In the genomic region with DNA sequence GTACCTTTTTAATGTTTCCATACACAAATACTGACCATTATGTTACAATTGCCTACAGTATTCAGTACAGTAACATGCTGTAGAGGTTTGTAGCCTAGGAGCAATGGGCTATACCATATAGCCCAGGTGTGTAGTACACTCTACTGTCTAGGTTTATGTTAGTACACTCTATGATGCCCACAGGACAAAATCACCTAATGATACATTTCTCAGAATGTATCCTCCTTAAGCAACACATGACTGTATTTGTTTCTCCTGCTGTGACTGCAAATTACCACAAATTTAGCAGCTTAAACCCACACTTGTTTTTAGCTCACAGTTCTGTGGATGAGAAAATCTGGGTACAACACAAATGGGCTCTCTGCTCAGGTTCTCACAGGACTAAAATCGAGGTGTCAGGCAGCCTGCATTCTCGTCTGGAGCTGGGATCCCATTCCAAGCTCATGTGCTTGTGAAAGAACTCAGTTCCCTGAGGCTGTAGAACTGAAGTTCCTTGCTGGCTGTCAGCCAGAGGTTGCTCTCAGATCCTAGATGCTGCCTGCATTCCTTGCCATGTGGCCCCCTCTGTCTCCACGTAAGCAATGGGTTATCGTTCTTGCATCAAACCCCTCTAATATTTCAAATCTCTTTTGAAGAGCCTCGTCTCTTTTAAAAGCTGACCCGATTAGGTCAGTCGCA, we compare ENCODE assay signal across 22 cellular contexts. TPM values are rescaled to one million over a fixed set of nuclear protein-coding genes. Genes with fewer than 3 reads are reported as not detected.
A peak's percentile ranks its signal among the peaks of the same experiment; 100 is the strongest.
DNase-seq lines count a peak whose midpoint lies in the region; ATAC-seq, FAIRE-seq and TF ChIP-seq lines count a peak whose summit lies in the region.
"Had no signal": no experiment of that assay in that cellular context is flagged by ENCODE, and none has a peak within 500 bp of the region (broad histone marks: within the 10 kb centered on the region; RNA-seq: fewer than 3 reads in every experiment).

No MANE protein-coding gene starts in this region.

- H3K9ac ChIP-seq in mammary epithelial cell (ENCODE audit: insufficient read depth, low read length) (no peak overlapping the region), GM12878 (ENCODE audit: control insufficient read depth, insufficient read depth, low read length) (no peak overlapping the region), mesendoderm (ENCODE audit: low read length) (no peak overlapping the region)
- H3K9ac ChIP-seq: BLaER1 treated with 17β-estradiol and CSF1 and Interleukin-3, amounts not matched to agents 10 nM and 100 nM had no signal

- POLR2A ChIA-PET in GM12878 (lab: Charles Lee) = no interaction called here

- H3K4me2 ChIP-seq in mammary epithelial cell (ENCODE audit: insufficient read depth, low read depth, low read length) (no peak overlapping the region), GM12878 (ENCODE audit: control insufficient read depth, insufficient read depth) (no peak overlapping the region), mesendoderm (ENCODE audit: low read length) (no peak overlapping the region)
- H3K4me2 ChIP-seq: A549; BLaER1 treated with 17β-estradiol and CSF1 and Interleukin-3, amounts not matched to agents 10 nM and 100 nM had no signal

- peak; percentile 25 to 79 for DNase-seq in T47D (ENCODE audit: low read depth in 1 of 2, low spot score in 1 of 2)
- no peak for DNase-seq in mammary epithelial cell
- DNase-seq in GM12878 (ENCODE audit: low read depth, low spot score) = no peak
- peak; percentile 51 for DNase-seq in mesendoderm
- no peak for DNase-seq in stimulated activated CD4-positive, alpha-beta T cell treated with anti-CD3 and anti-CD28 coated beads, Interleukin-2, amount 100 ng/mL, for 24 hours
- DNase-seq: CD8-positive, alpha-beta memory T cell; DMS79; GOT3; KBM-7; MV-4-11; NCI-H1694 treated with DMSO at 0.1 percent for 48 hours; NCI-H2107; NCI-H345; NCI-H524 treated with DMSO at 0.1 percent for 48 hours; PC-3; SIG-M5 had no signal

- FAIRE-seq in GM12878 (lab: Jason Lieb, UNC) = no peak
- FAIRE-seq: A549, HepG2 had no signal

- SMC1A ChIA-PET in GM12878 (lab: Charles Lee; ENCODE audit: uncharacterized antibody, unreplicated experiment) = no interaction called here

- WGBS in mammary epithelial cell (ENCODE audit: low coverage, missing lambda C conversion rate) = 88% methylated on average over 7 of the region's 7 CpGs
- WGBS in GM12878 (ENCODE audit: insufficient coverage, insufficient replicate concordance, low lambda C conversion rate, missing lambda C conversion rate) = 65% methylated on average over 7 of the region's 7 CpGs
- no CpG with 5 or more reads among the region's 7 CpGs for WGBS in mesendoderm (ENCODE audit: extremely low coverage, insufficient coverage, low lambda C conversion rate)

- intact Hi-C loops in mammary epithelial cell (cut with micrococcal nuclease) = no loop called here
- intact Hi-C loops in GM12878 (cut with micrococcal nuclease; ENCODE audit: unreplicated experiment) = no loop called here

- TF ChIP-seq CTCF in mammary epithelial cell (conservative IDR thresholded peaks at IDR 0.05 in 1 of 2, IDR thresholded peaks at IDR 0.05 in 1 of 2; ENCODE audit: extremely low read depth in 1 of 2, insufficient read depth in 1 of 2, low read depth in 1 of 2, low read length in 2 of 2) = no peak
- no peak for TF ChIP-seq CTCF in GM12878 (IDR thresholded peaks at IDR 0.05 in 2 of 3, conservative IDR thresholded peaks at IDR 0.05 in 1 of 3; ENCODE audit: control insufficient read depth in 2 of 3, extremely low read depth in 1 of 3, insufficient read depth in 1 of 3, low read depth in 3 of 3, low read length in 3 of 3)

- RAD21 ChIA-PET in GM12878 (lab: Charles Lee; ENCODE audit: unreplicated experiment) = no interaction called here

- no peak for TF ChIP-seq POLR2A in GM12878 (IDR thresholded peaks at IDR 0.05; ENCODE audit: low read depth, low read length)

- H3K9me3 ChIP-seq in mammary epithelial cell (replicated peaks; ENCODE audit: insufficient read depth, low read length) (no peaks in the 10 kb centered on the region), GM12878 (replicated peaks; ENCODE audit: control insufficient read depth, insufficient read depth, low read length) (no peaks in the 10 kb centered on the region)
- H3K9me3 ChIP-seq: A549; BLaER1 treated with 17β-estradiol and CSF1 and Interleukin-3, amounts not matched to agents 10 nM and 100 nM had no signal

- no peak overlapping the region for H4K5ac ChIP-seq in mesendoderm (ENCODE audit: low read length)

- in situ Hi-C loops in T47D (cut with HindIII; ENCODE audit: low pct_unique_long_range_greater_than_20kb, low sequenced_read_pairs) = no loop called here
- in situ Hi-C loops in mammary epithelial cell (cut with MboI; ENCODE audit: low sequenced_read_pairs in 2 of 2) = no loop called here
- in situ Hi-C loops in GM12878 (cut with MboI) = no loop called here

- no peak overlapping the region for H3K4ac ChIP-seq in mesendoderm (ENCODE audit: low read depth, low read length)

- CTCF ChIA-PET in mammary epithelial cell (lab: Charles Lee; ENCODE audit: low non-redundant PET) = no interaction called here
- CTCF ChIA-PET in GM12878 (lab: Yijun Ruan, JAX) = no interaction called here

- H3K79me1 ChIP-seq in mesendoderm (ENCODE audit: low read length) = no peaks in the 10 kb centered on the region

- TF ChIP-seq RAD21 in GM12878 (IDR thresholded peaks at IDR 0.05; ENCODE audit: insufficient read depth, low read depth, low read length) = no peak

- H2AFZ ChIP-seq in mammary epithelial cell (ENCODE audit: low read depth, low read length) (no peak overlapping the region), GM12878 (ENCODE audit: control insufficient read depth, low read depth, low read length) (no peak overlapping the region)

- no peak overlapping the region for H3K27ac ChIP-seq in mammary epithelial cell (ENCODE audit: insufficient read depth, low read depth, low read length)
- H3K27ac ChIP-seq in GM12878 (ENCODE audit: control insufficient read depth, insufficient read depth) = no peak overlapping the region
- no peak overlapping the region for H3K27ac ChIP-seq in mesendoderm (ENCODE audit: low read depth, low read length)
- H3K27ac ChIP-seq: A549; BLaER1 treated with 17β-estradiol and CSF1 and Interleukin-3, amounts not matched to agents 10 nM and 100 nM; RWPE1 had no signal

- TF ChIP-seq EP300 in GM12878 (IDR thresholded peaks at IDR 0.05; ENCODE audit: borderline replicate concordance in 1 of 2, control insufficient read depth in 1 of 2, low read depth in 2 of 2, low read length in 2 of 2) = no peak

- H3K79me2 ChIP-seq in mammary epithelial cell (ENCODE audit: insufficient read depth, low read length) (no peaks in the 10 kb centered on the region), GM12878 (ENCODE audit: control insufficient read depth, insufficient read depth, low read length) (no peaks in the 10 kb centered on the region), mesendoderm (ENCODE audit: control insufficient read depth, insufficient read depth, low read length) (no peaks in the 10 kb centered on the region)

- H4K20me1 ChIP-seq in mammary epithelial cell (ENCODE audit: insufficient read depth, low read length) = no peaks in the 10 kb centered on the region
- no peaks in the 10 kb centered on the region for H4K20me1 ChIP-seq in GM12878 (ENCODE audit: control insufficient read depth, insufficient read depth)
- H4K20me1 ChIP-seq: BLaER1 treated with 17β-estradiol and CSF1 and Interleukin-3, amounts not matched to agents 10 nM and 100 nM had no signal

- no peak overlapping the region for H3K4me3 ChIP-seq in mammary epithelial cell (replicated peaks in 1 of 3; ENCODE audit: insufficient read depth in 1 of 3, low read depth in 2 of 3, low read length in 3 of 3)
- no peak overlapping the region for H3K4me3 ChIP-seq in GM12878
- no peak overlapping the region for H3K4me3 ChIP-seq in mesendoderm (ENCODE audit: low read length)
- H3K4me3 ChIP-seq: A549; BLaER1 treated with 17β-estradiol and CSF1 and Interleukin-3, amounts not matched to agents 10 nM and 100 nM had no signal

- H2BK15ac ChIP-seq in mesendoderm (replicated peaks; ENCODE audit: low read depth) = no peak overlapping the region

- ATAC-seq in GM12878 = peak; percentile 56
- ATAC-seq in HG03354 (IDR thresholded peaks at IDR 0.05; ENCODE audit: poor library complexity, severe bottlenecking, unreplicated experiment) = no peak
- no peak for ATAC-seq in GM18858 (IDR thresholded peaks at IDR 0.05; ENCODE audit: unreplicated experiment)
- ATAC-seq: A549, HepG2, PC-3 had no signal

- no peak overlapping the region for H3K23ac ChIP-seq in mesendoderm (ENCODE audit: low read length)

- H2BK5ac ChIP-seq in mesendoderm (ENCODE audit: low read length) = no peak overlapping the region

- no peak overlapping the region for H2AK5ac ChIP-seq in mesendoderm (ENCODE audit: low read length)

- H4K8ac ChIP-seq in mesendoderm (ENCODE audit: low read depth, low read length) = no peak overlapping the region

- dilution Hi-C loops in mammary epithelial cell (cut with HindIII; ENCODE audit: low sequenced_read_pairs) = no loop called here

- H3K27me3 ChIP-seq in mammary epithelial cell (ENCODE audit: insufficient read depth, low read length) (no peaks in the 10 kb centered on the region), GM12878 (replicated peaks in 1 of 2; ENCODE audit: control insufficient read depth in 2 of 2, insufficient read depth in 2 of 2, low read length in 1 of 2) (no peaks in the 10 kb centered on the region), mesendoderm (ENCODE audit: insufficient read depth, low read length, poor library complexity) (no peaks in the 10 kb centered on the region)
- H3K27me3 ChIP-seq: BLaER1 treated with 17β-estradiol and CSF1 and Interleukin-3, amounts not matched to agents 10 nM and 100 nM had no signal

- H3K18ac ChIP-seq in mesendoderm (ENCODE audit: low read length) = no peak overlapping the region

- no peaks in the 10 kb centered on the region for H3K36me3 ChIP-seq in mammary epithelial cell (ENCODE audit: insufficient read depth, low read length)
- H3K36me3 ChIP-seq in GM12878 (ENCODE audit: control insufficient read depth in 2 of 2, insufficient read depth in 2 of 2, low read length in 1 of 2) = no peaks in the 10 kb centered on the region
- no peaks in the 10 kb centered on the region for H3K36me3 ChIP-seq in mesendoderm (ENCODE audit: control insufficient read depth, insufficient read depth, low read length)
- H3K36me3 ChIP-seq: BLaER1 treated with 17β-estradiol and CSF1 and Interleukin-3, amounts not matched to agents 10 nM and 100 nM had no signal

- no TSS peak for BruUV-seq in mammary epithelial cell (replicated peaks; lab: Mats Ljungman, UMichigan)
- no TSS peak for BruUV-seq in GM12878 (replicated peaks; lab: Mats Ljungman, UMichigan)

- H3K56ac ChIP-seq in mesendoderm (ENCODE audit: low read length) = peak overlapping the region; percentile 8

- H3K4me1 ChIP-seq in mammary epithelial cell (ENCODE audit: insufficient read depth, low read length) (peaks cover 9% of the 10 kb centered on the region), GM12878 (ENCODE audit: control insufficient read depth, insufficient read depth, low read length) (no peaks in the 10 kb centered on the region), mesendoderm (ENCODE audit: control insufficient read depth, low read depth, low read length) (peaks cover 3% of the 10 kb centered on the region)
- H3K4me1 ChIP-seq: A549 had no signal

- no peak overlapping the region for H2BK120ac ChIP-seq in mesendoderm (ENCODE audit: low read depth, low read length)

RNA-seq across cellular contexts. Expression of gene PIK3R1, which starts 38.6 kb away (rescaled TPM):
- total RNA-seq in mammary epithelial cell (100 to 1,000 TPM in 1 of 2 donors, 10 to 100 TPM in 1; 74.3 to 195 TPM), GM12878 (2014; rRNA removed) (28.0 and 33.3 TPM in 2 replicates), GM12878 (2014; rRNA removed; fragmentation: Illumina TruSeq; extraction: Trizol) (30.1 and 34.9 TPM in 2 replicates), GM12878 (2021) (38.4 and 39.8 TPM in 2 replicates)
- polyA plus RNA-seq in mammary epithelial cell (11.1 TPM), GM12878 (2011; rRNA removed) (14.6 and 15.9 TPM in 2 replicates), GM12878 (2014; fragmentation: Illumina TruSeq; extraction: Trizol) (34.6 and 38.1 TPM in 2 replicates), GM12878 (2014; fragmentation: Nextera tagmentation; extraction: Ambion mirVana) (1 to 10 TPM; 7.8 to 8.0 TPM), GM12878 (2014; rRNA removed) (15.1 and 15.6 TPM in 2 replicates), GM12878 (2016; fragmentation: Nextera tagmentation; extraction: Ambion mirVana) (10 to 100 TPM; 14.0 to 15.4 TPM)
- 96.6 TPM for polyA minus RNA-seq in mammary epithelial cell
- total RNA-seq in GM12878 (2013; cell fraction: nucleolus; rRNA removed) = 40.8 and 49.4 TPM in 2 replicates
- 11.5 TPM for polyA plus RNA-seq in GM12878 (2011; ENCODE audit: low read depth)
- 6.9 and 10.1 TPM in 2 replicates for polyA plus RNA-seq in GM12878 (2011; cell fraction: cytosol; rRNA removed)
- 10.3 and 15.8 TPM in 2 replicates for polyA plus RNA-seq in GM12878 (2011; cell fraction: nucleus; rRNA removed)
- polyA plus RNA-seq in GM12878 (2012) = 15.8 and 22.1 TPM in 2 replicates
- 30.3 and 32.3 TPM in 2 replicates for polyA minus RNA-seq in GM12878 (2011; rRNA and poly(A)+ RNA removed)
- 19.0 and 24.7 TPM in 2 replicates for polyA minus RNA-seq in GM12878 (2011; cell fraction: cytosol; rRNA and poly(A)+ RNA removed)
- polyA minus RNA-seq in GM12878 (2011; cell fraction: nucleus; rRNA and poly(A)+ RNA removed) = 23.9 and 37.7 TPM in 2 replicates
- 22.1 TPM for polyA plus RNA-seq in mesendoderm (2013, experiment 1 of 2)
- 22.7 TPM for polyA plus RNA-seq in mesendoderm (2013, experiment 2 of 2)

Comparison
In these comparisons a context has a peak if more than half of its experiments do, and no peak if none do; other contexts are left out.
1. DNase-seq: peak in T47D (2 of 2) and mesendoderm (single experiment); none in mammary epithelial cell (single experiment), GM12878 (single experiment) and stimulated activated CD4-positive, alpha-beta T cell treated with anti-CD3 and anti-CD28 coated beads, Interleukin-2, amount 100 ng/mL, for 24 hours (0 of 2).